19 cellular contexts compared by ENCODE assay signal in the genomic region with DNA sequence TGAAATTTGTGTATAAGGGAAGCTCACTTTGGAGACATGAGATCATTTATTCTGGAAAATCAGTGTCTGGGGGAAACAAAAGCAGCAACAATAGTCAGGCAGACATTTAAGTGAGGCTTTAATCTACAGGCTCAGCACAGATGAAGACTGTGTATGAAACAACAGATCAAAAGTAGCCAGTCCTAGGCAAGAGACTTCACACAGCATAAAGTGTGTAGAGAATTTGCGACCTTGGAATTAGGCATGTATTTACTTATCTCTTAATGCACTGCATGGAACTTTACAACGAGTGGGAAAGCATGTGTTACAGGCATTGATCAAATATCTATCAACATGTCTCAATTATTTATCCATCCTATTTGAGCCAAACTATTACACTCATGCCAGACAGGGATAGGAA.
"Had no signal": no experiment of that assay in that cellular context is flagged by ENCODE, and none has a peak within 500 bp of the region (broad histone marks: within the 10 kb centered on the region; RNA-seq: fewer than 3 reads in every experiment).

No MANE protein-coding gene starts in this region.

- H3K9me3 ChIP-seq: breast epithelium, left lung, prostate gland, upper lobe of right lung had no signal

- H3K4me3 ChIP-seq: breast epithelium, left lung, lung, prostate gland, upper lobe of right lung had no signal

- H3K4me1 ChIP-seq: breast epithelium, left lung, prostate gland, upper lobe of right lung had no signal

- FAIRE-seq: colon, keratinocyte had no signal

- H3K27ac ChIP-seq: breast epithelium, left lung, prostate gland, upper lobe of right lung had no signal

- H3K36me3 ChIP-seq: breast epithelium, left lung, prostate gland, upper lobe of right lung had no signal

- H3K27me3 ChIP-seq: breast epithelium had no signal

- DNase-seq: activated B cell treated with CpG ODN at 0.5 μM for 24 hours; activated CD4-positive, alpha-beta T cell treated with anti-CD3 and anti-CD28 coated beads for 4 hours; activated CD4-positive, alpha-beta T cell treated with anti-CD3 and anti-CD28 coated beads, Interleukin-2, amount 50 U/mL, for 48 hours; activated CD8-positive, alpha-beta memory T cell treated with anti-CD3 and anti-CD28 coated beads, Interleukin-2, amount 50 U/mL, for 48 hours; activated naive CD4-positive, alpha-beta T cell treated with Interleukin-2 at 50 U/mL for 16 hours; activated naive CD8-positive, alpha-beta T cell treated with anti-CD3 and anti-CD28 coated beads for 36 hours; activated T-cell treated with anti-CD3 and anti-CD28 coated beads, Interleukin-2, amount 50 U/mL, for 4 hours; erythroblast; left lung; naive thymus-derived CD4-positive, alpha-beta T cell; stimulated activated CD4-positive, alpha-beta T cell treated with anti-CD3 and anti-CD28 coated beads, Interleukin-4, amount 100 ng/mL, for 4 hours; stimulated activated naive CD8-positive, alpha-beta T cell treated with anti-CD3 and anti-CD28 coated beads, Interleukin-15, Interleukin-2, amounts not matched to agents 100 U/mL and 50 U/mL, for 24 hours; T-helper 9 cell; upper lobe of right lung had no signal
